In the genomic region with DNA sequence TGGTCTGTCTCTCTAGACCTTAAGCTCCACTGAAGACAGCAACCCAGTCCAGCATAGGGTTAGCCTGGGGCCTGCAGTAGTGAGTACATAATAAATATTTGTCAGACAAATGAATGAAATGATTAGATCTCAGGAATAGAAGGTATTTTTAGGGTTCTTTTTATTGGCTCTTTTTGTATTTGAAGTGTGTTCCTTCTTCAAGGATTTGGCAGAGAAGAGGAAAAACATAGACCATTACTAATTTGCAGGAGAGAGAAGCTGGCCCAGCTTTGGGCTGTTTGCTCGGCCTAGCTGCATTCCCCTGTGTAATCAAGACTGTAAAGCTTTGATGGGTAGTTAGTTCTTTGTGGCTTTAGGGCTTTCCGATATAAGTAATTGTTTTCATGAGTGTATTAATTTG, we compare ENCODE assay signal across 26 cellular contexts.
"Had no signal": no experiment of that assay in that cellular context is flagged by ENCODE, and none has a peak within 500 bp of the region (broad histone marks: within the 10 kb centered on the region; RNA-seq: fewer than 3 reads in every experiment).

No MANE protein-coding gene starts in this region.

- H3K9me3 ChIP-seq: left ventricle myocardium inferior, lower lobe of right lung, psoas muscle, right lobe of liver, spleen, tibial artery, upper lobe of left lung, vagina had no signal

- H3K4me3 ChIP-seq: hepatocyte, left ventricle myocardium inferior, lower lobe of right lung, psoas muscle, right lobe of liver, spleen, tibial artery, upper lobe of left lung, vagina had no signal

- DNase-seq: effector CD4-positive, alpha-beta T cell; endodermal cell; erythroblast; foreskin melanocyte; head of caudate nucleus; kidney; left cardiac atrium; left ventricle myocardium inferior; lower lobe of right lung; mesendoderm; naive thymus-derived CD4-positive, alpha-beta T cell; nephron progenitor cell; psoas muscle; retina; right lobe of liver; spleen; stimulated activated CD4-positive, alpha-beta T cell treated with anti-CD3 and anti-CD28 coated beads, Interleukin-15, amount 100 ng/mL, for 24 hours; stimulated activated CD4-positive, alpha-beta T cell treated with anti-CD3 and anti-CD28 coated beads, Interleukin-1b, Interleukin-23, amount 100 ng/mL, for 48 hours; stimulated activated CD4-positive, alpha-beta T cell treated with anti-CD3 and anti-CD28 coated beads, Interleukin-4, amount 100 ng/mL, for 24 hours; tibial artery; upper lobe of left lung had no signal

- H3K9ac ChIP-seq: parathyroid adenoma had no signal

- H3K27ac ChIP-seq: hepatocyte, left ventricle myocardium inferior, lower lobe of right lung, parathyroid adenoma, psoas muscle, right lobe of liver, spleen, upper lobe of left lung, vagina had no signal

- H3K4me1 ChIP-seq: left ventricle myocardium inferior, lower lobe of right lung, psoas muscle, spleen, upper lobe of left lung, vagina had no signal

- H3K27me3 Mint-ChIP-seq: naive thymus-derived CD4-positive, alpha-beta T cell; stimulated activated memory B cell treated with anti-CD40 and anti-IgM and Interleukin-4, amounts not matched to agents 10 μg/mL and 1 μg/mL and 100 μg/mL, for 72 hours; stimulated activated naive CD8-positive, alpha-beta T cell treated with anti-CD3 and anti-CD28 coated beads, Interleukin-15, Interleukin-2, amounts not matched to agents 100 ng/mL and 50 ng/mL, for 24 hours had no signal

- ATAC-seq: left cardiac atrium; lower lobe of right lung; naive thymus-derived CD4-positive, alpha-beta T cell; psoas muscle; right lobe of liver; stimulated activated memory B cell treated with anti-CD40 and anti-IgM and Interleukin-4, amounts not matched to agents 10 μg/mL and 1 μg/mL and 100 μg/mL, for 72 hours had no signal

- H3K27ac Mint-ChIP-seq: endodermal cell; naive thymus-derived CD4-positive, alpha-beta T cell; nephron progenitor cell; stimulated activated memory B cell treated with anti-CD40 and anti-IgM and Interleukin-4, amounts not matched to agents 10 μg/mL and 1 μg/mL and 100 μg/mL, for 72 hours; stimulated activated naive CD8-positive, alpha-beta T cell treated with anti-CD3 and anti-CD28 coated beads, Interleukin-15, Interleukin-2, amounts not matched to agents 100 ng/mL and 50 ng/mL, for 24 hours had no signal

- H2AFZ ChIP-seq: hepatocyte, parathyroid adenoma had no signal

- H3K9me3 Mint-ChIP-seq: endodermal cell; nephron progenitor cell; stimulated activated memory B cell treated with anti-CD40 and anti-IgM and Interleukin-4, amounts not matched to agents 10 μg/mL and 1 μg/mL and 100 μg/mL, for 72 hours; stimulated activated naive CD8-positive, alpha-beta T cell treated with anti-CD3 and anti-CD28 coated beads, Interleukin-15, Interleukin-2, amounts not matched to agents 100 ng/mL and 50 ng/mL, for 24 hours had no signal

- H3K4me3 Mint-ChIP-seq: endodermal cell; naive thymus-derived CD4-positive, alpha-beta T cell; nephron progenitor cell; stimulated activated memory B cell treated with anti-CD40 and anti-IgM and Interleukin-4, amounts not matched to agents 10 μg/mL and 1 μg/mL and 100 μg/mL, for 72 hours; stimulated activated naive CD8-positive, alpha-beta T cell treated with anti-CD3 and anti-CD28 coated beads, Interleukin-15, Interleukin-2, amounts not matched to agents 100 ng/mL and 50 ng/mL, for 24 hours had no signal

- H3K79me2 ChIP-seq: hepatocyte had no signal

- H3K36me3 ChIP-seq: left ventricle myocardium inferior, lower lobe of right lung, right lobe of liver, spleen, tibial artery, upper lobe of left lung, vagina had no signal

- H3K4me2 ChIP-seq: hepatocyte had no signal

- H3K27me3 ChIP-seq: hepatocyte, right lobe of liver, spleen, tibial artery, upper lobe of left lung, vagina had no signal
